ENCODE assay signal across 11 cellular contexts in the genomic region with DNA sequence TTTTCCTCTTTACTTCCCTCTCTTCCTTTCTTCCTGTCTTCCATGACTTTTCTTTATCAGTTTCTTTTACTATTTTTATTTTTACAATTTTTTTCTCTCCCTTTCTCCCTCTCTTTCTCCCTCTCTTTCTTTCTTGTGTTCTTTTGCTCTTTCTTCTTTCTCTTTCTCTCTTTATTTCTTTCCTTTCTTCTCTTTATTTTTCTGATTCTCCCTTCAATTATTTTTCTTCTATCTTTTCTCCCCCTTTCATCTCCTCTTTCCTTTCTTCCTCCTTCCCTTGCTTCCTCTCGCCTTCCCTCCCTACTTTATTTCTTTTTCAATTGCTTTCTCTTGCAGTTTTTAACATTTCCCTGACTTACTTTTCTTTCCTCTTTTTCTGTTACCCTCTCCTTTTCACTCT. TPM values are rescaled to one million over a fixed set of nuclear protein-coding genes. Genes with fewer than 3 reads are reported as not detected.
"Had no signal": no experiment of that assay in that cellular context is flagged by ENCODE, and none has a peak within 500 bp of the region (broad histone marks: within the 10 kb centered on the region; RNA-seq: fewer than 3 reads in every experiment).

No MANE protein-coding gene starts in this region.

RNA-seq across cellular contexts. Expression of a gene that starts 39.5 kb away (rescaled TPM):
- total RNA-seq: OCI-LY7, PC-3, PC-9, Peyer's patch, Right ventricle myocardium inferior, Right ventricle myocardium superior, RPMI7951, SJCRH30, SJSA1, SK-MEL-5 had no signal
- polyA plus RNA-seq: SK-N-SH had no signal
